ENCODE assay signal across 9 cellular contexts in genomic region chr17:4946312-4946976, GRCh38. TPM values are rescaled to one million over a fixed set of nuclear protein-coding genes. Genes with fewer than 3 reads are reported as not detected.
DNase-seq lines count a peak whose midpoint lies in the region; TF ChIP-seq lines count a peak whose summit lies in the region.
"Had no signal": no experiment of that assay in that cellular context is flagged by ENCODE, and none has a peak within 500 bp of the region (broad histone marks: within the 10 kb centered on the region; RNA-seq: fewer than 3 reads in every experiment).

No MANE protein-coding gene starts in this region.

- H3K4me1 ChIP-seq in tibial nerve = peaks cover 0 to 77% (median 40%) of the 10 kb centered on the region in 4 donors

- H3K27ac ChIP-seq in adipose tissue (ENCODE audit: low read depth, low read length) = peak overlapping the region; percentile 60
- H3K27ac ChIP-seq in tibial nerve = peak overlapping the region in 3 of 4 donors; percentile 96 to 97 (median 96)

- no peak for TF ChIP-seq POLR2A in tibial nerve (IDR thresholded peaks at IDR 0.05)

- peaks cover 1% of the 10 kb centered on the region for H3K36me3 ChIP-seq in kidney epithelial cell (ENCODE audit: control insufficient read depth, insufficient read depth, low read length)
- peaks cover 0 to 51% (median 0%) of the 10 kb centered on the region in 3 donors for H3K36me3 ChIP-seq in tibial nerve

- no peaks in the 10 kb centered on the region for H3K9me3 ChIP-seq in tibial nerve

- peak; percentile 64 for DNase-seq in activated effector memory CD4-positive, alpha-beta T cell treated with anti-CD3 and anti-CD28 coated beads, Interleukin-2, amount 50 U/mL, for 16 hours
- DNase-seq in activated effector memory CD4-positive, alpha-beta T cell treated with Interleukin-2 at 50 U/mL for 16 hours = no peak
- DNase-seq in kidney epithelial cell (ENCODE audit: low read depth) (no peak), tibial nerve (ENCODE audit: low spot score in 2 of 2) (no peak), NCI-H2227 treated with DMSO at 0.1 percent for 48 hours (lab: John Stamatoyannopoulos, UW) (no peak), NAMALWA (ENCODE audit: low spot score) (no peak), iPS-NIHi7 (ENCODE audit: extremely low spot score) (no peak)
- DNase-seq: NCI-H2029 had no signal

- H3K4me3 ChIP-seq in kidney epithelial cell (ENCODE audit: low read depth, low read length) (peak overlapping the region; percentile 91), tibial nerve (peak overlapping the region; percentile 85 to 99 (median 95))

- TF ChIP-seq CTCF in kidney epithelial cell (IDR thresholded peaks at IDR 0.05; ENCODE audit: insufficient read depth, low read length, poor library complexity, severe bottlenecking) (no peak), tibial nerve (IDR thresholded peaks at IDR 0.05) (no peak)

- H3K27me3 ChIP-seq in kidney epithelial cell (ENCODE audit: control insufficient read depth, insufficient read depth, low read length) (no peaks in the 10 kb centered on the region), tibial nerve (no peaks in the 10 kb centered on the region)

- no peak for TF ChIP-seq EP300 in tibial nerve (IDR thresholded peaks at IDR 0.05)

- 21 to 34% (median 25%) methylated on average over 16 of the region's 16 CpGs for WGBS in adipose tissue, 3 donors
- WGBS in tibial nerve, 2 donors = 31 to 35% methylated on average over 16 of the region's 16 CpGs

RNA-seq across cellular contexts. Expression of gene PFN1, which starts 1.9 kb away (rescaled TPM):
- 1,000 to 10,000 TPM in 1 of 3 donors, 100 to 1,000 TPM in 2; 270 to 1,173 (median 475) TPM for polyA plus RNA-seq in adipose tissue
- 1,484 and 2,015 TPM in 2 replicates for total RNA-seq in kidney epithelial cell
- 1,000 to 10,000 TPM in 1 of 4 donors, 100 to 1,000 TPM in 3; 422 to 1,004 (median 483) TPM for total RNA-seq in tibial nerve

RNA-seq across cellular contexts. Expression of gene ENO3, which starts 4.5 kb away (rescaled TPM):
- polyA plus RNA-seq in adipose tissue = 10 to 100 TPM in 1 of 3 donors, 1 to 10 TPM in 2; 5.1 to 13.5 (median 6.4) TPM
- total RNA-seq in kidney epithelial cell (3.5 and 5.8 TPM in 2 replicates), tibial nerve (10 to 100 TPM in 2 of 4 donors, 1 to 10 TPM in 2; 7.5 to 15.3 (median 10.2) TPM)

RNA-seq across cellular contexts. Expression of gene RNF167, which starts 6.4 kb away (rescaled TPM):
- 100 to 1,000 TPM in 1 of 3 donors, 10 to 100 TPM in 2; 60.2 to 111 (median 79.2) TPM for polyA plus RNA-seq in adipose tissue
- total RNA-seq in kidney epithelial cell (44.1 and 66.0 TPM in 2 replicates), tibial nerve (10 to 100 TPM; 45.0 to 55.0 (median 51.4) TPM)

RNA-seq across cellular contexts. Expression of gene SLC25A11, which starts 6.6 kb away (rescaled TPM):
- polyA plus RNA-seq in adipose tissue = 10 to 100 TPM; 25.6 to 68.6 (median 49.6) TPM
- total RNA-seq in kidney epithelial cell (37.2 and 44.7 TPM in 2 replicates), tibial nerve (10 to 100 TPM; 30.3 to 42.8 (median 32.3) TPM)

RNA-seq across cellular contexts. Expression of gene GP1BA, which starts 14.4 kb away (rescaled TPM):
- under 1 TPM in 2 of 3 donors, not detected in 1; 0.04 to 0.05 TPM for polyA plus RNA-seq in adipose tissue
- total RNA-seq in kidney epithelial cell (not detected in 2 replicates), tibial nerve (not detected)
